12 cellular contexts compared by ENCODE assay signal in genomic region chr1:13756557-13757315, GRCh38. TPM values are rescaled to one million over a fixed set of nuclear protein-coding genes. Genes with fewer than 3 reads are reported as not detected.
DNase-seq lines count a peak whose midpoint lies in the region; ATAC-seq, FAIRE-seq and TF ChIP-seq lines count a peak whose summit lies in the region.
"Had no signal": no experiment of that assay in that cellular context is flagged by ENCODE, and none has a peak within 500 bp of the region (broad histone marks: within the 10 kb centered on the region; RNA-seq: fewer than 3 reads in every experiment).

No MANE protein-coding gene starts in this region.

- H3K4me1 Mint-ChIP-seq in MCF 10A (ENCODE audit: insufficient read depth, unreplicated experiment), result peaks cover 51% of the 10 kb centered on the region
- H3K4me1 Mint-ChIP-seq in T-helper 17 cell, result peaks cover 58% of the 10 kb centered on the region
- peaks cover 52% of the 10 kb centered on the region for H3K4me1 Mint-ChIP-seq in type B pancreatic cell (ENCODE audit: unreplicated experiment)

- BruUV-seq in MCF 10A (replicated peaks; lab: Mats Ljungman, UMichigan), result no TSS peak

- H3K4me1 ChIP-seq in breast epithelium (peaks cover 0 to 12% of the 10 kb centered on the region in 2 donors), lower lobe of right lung (peaks cover 88% of the 10 kb centered on the region)

- FAIRE-seq in RCC 7860 (lab: Jason Lieb, UNC), result no peak

- WGBS in lower leg skin, 2 donors, result 58% methylated on average over 4 of the region's 4 CpGs

- intact Hi-C loops in breast epithelium (cut with DNase I; ENCODE audit: low total_unique reads) (no loop called here), MCF 10A (cut with micrococcal nuclease) (no loop called here), lower lobe of right lung (cut with DNase I) (no loop called here), lower leg skin (cut with DNase I; ENCODE audit: low total_unique reads) (no loop called here)

- POLR2A ChIA-PET in MCF 10A (lab: Yijun Ruan, JAX), result interaction anchor here (0.6 to 3.6 kb wide), 7 partner anchors 7 to 765 kb away, joined by 3 to 17 read pairs (median 3); no protein-coding TSS in a partner anchor

- ATAC-seq in T-helper 17 cell, result no peak
- ATAC-seq in lower lobe of right lung, result peak in 1 of 2 donors; percentile 25
- ATAC-seq: sciatic nerve had no signal

- H3K27ac Mint-ChIP-seq in MCF 10A (ENCODE audit: low read depth, unreplicated experiment) (no peak overlapping the region), T-helper 17 cell (no peak overlapping the region), type B pancreatic cell (peak overlapping the region; percentile 70)
- H3K27ac Mint-ChIP-seq: T-helper 1 cell treated with Interleukin-12 subunit alpha and Interleukin-12 subunit beta and Interleukin-4 antibody, amounts not matched to agents 30 μg/mL and 1 μg/mL, for 36 hours had no signal

- TF ChIP-seq POLR2A in breast epithelium (IDR thresholded peaks at IDR 0.05) (no peak), lower leg skin (IDR thresholded peaks at IDR 0.05) (no peak)

- H3K4me3 ChIP-seq in breast epithelium (no peak overlapping the region), lower lobe of right lung (no peak overlapping the region), lower leg skin (ENCODE audit: low read depth, poor library complexity, severe bottlenecking) (no peak overlapping the region)
- H3K4me3 ChIP-seq: lung had no signal

- H3K27ac ChIP-seq in breast epithelium (peak overlapping the region; percentile 39 to 78), lower lobe of right lung (peak overlapping the region; percentile 31)

- DNase-seq in breast epithelium (ENCODE audit: low spot score in 2 of 2), result no peak
- DNase-seq in MCF 10A (ENCODE audit: unreplicated experiment), result no peak
- DNase-seq in T-helper 17 cell, result no peak
- DNase-seq in lower lobe of right lung, result no peak
- no peak for DNase-seq in type B pancreatic cell (ENCODE audit: extremely low spot score, unreplicated experiment)
- DNase-seq in RCC 7860 (ENCODE audit: low spot score), result no peak
- no peak for DNase-seq in midbrain (lab: John Stamatoyannopoulos, UW)
- no peak for DNase-seq in lower leg skin (ENCODE audit: low spot score in 2 of 2)
- DNase-seq: NCI-H1092 had no signal

- H3K4me3 Mint-ChIP-seq in MCF 10A (ENCODE audit: unreplicated experiment) (no peak overlapping the region), T-helper 17 cell (peak overlapping the region; percentile 28), type B pancreatic cell (no peak overlapping the region)
- H3K4me3 Mint-ChIP-seq: T-helper 1 cell treated with Interleukin-12 subunit alpha and Interleukin-12 subunit beta and Interleukin-4 antibody, amounts not matched to agents 30 μg/mL and 1 μg/mL, for 36 hours had no signal

- H3K9me3 Mint-ChIP-seq in MCF 10A (ENCODE audit: unreplicated experiment) (no peaks in the 10 kb centered on the region), type B pancreatic cell (no peaks in the 10 kb centered on the region)
- H3K9me3 Mint-ChIP-seq: T-helper 1 cell treated with Interleukin-12 subunit alpha and Interleukin-12 subunit beta and Interleukin-4 antibody, amounts not matched to agents 30 μg/mL and 1 μg/mL, for 36 hours had no signal

- H3K27me3 ChIP-seq in breast epithelium (no peaks in the 10 kb centered on the region), lower lobe of right lung (ENCODE audit: low read depth) (no peaks in the 10 kb centered on the region)

- H3K9me3 ChIP-seq in breast epithelium (no peaks in the 10 kb centered on the region), T-helper 17 cell (ENCODE audit: control insufficient read depth, low read length, poor library complexity, severe bottlenecking) (no peaks in the 10 kb centered on the region), lower lobe of right lung (no peaks in the 10 kb centered on the region)

- TF ChIP-seq CTCF in breast epithelium (IDR thresholded peaks at IDR 0.05) (no peak), MCF 10A (IDR thresholded peaks at IDR 0.05; ENCODE audit: unreplicated experiment) (no peak), lower lobe of right lung (IDR thresholded peaks at IDR 0.05) (no peak), type B pancreatic cell (conservative IDR thresholded peaks at IDR 0.05) (no peak), lower leg skin (IDR thresholded peaks at IDR 0.05) (no peak)

- no peaks in the 10 kb centered on the region for H3K36me3 Mint-ChIP-seq in MCF 10A (ENCODE audit: insufficient read depth, unreplicated experiment)
- H3K36me3 Mint-ChIP-seq in T-helper 17 cell (ENCODE audit: low read depth), result peaks cover 6% of the 10 kb centered on the region
- peaks cover 10% of the 10 kb centered on the region for H3K36me3 Mint-ChIP-seq in type B pancreatic cell

- H3K36me3 ChIP-seq in breast epithelium, result no peaks in the 10 kb centered on the region
- peaks cover 4% of the 10 kb centered on the region for H3K36me3 ChIP-seq in lower lobe of right lung

- no peaks in the 10 kb centered on the region for H3K27me3 Mint-ChIP-seq in MCF 10A (ENCODE audit: insufficient read depth, unreplicated experiment)
- H3K27me3 Mint-ChIP-seq in T-helper 17 cell, result no peaks in the 10 kb centered on the region
- H3K27me3 Mint-ChIP-seq in type B pancreatic cell, result no peaks in the 10 kb centered on the region

- CTCF ChIA-PET in MCF 10A (lab: Yijun Ruan, JAX), result interaction anchor here (0.6 to 0.7 kb wide), 2 partner anchors 84 to 364 kb away, joined by 4 read pairs; no protein-coding TSS in a partner anchor

RNA-seq across cellular contexts. Expression of gene PRDM2, which starts 56.7 kb away (rescaled TPM):
- 10 to 100 TPM; 45.6 to 57.1 (median 47.2) TPM for total RNA-seq in breast epithelium
- 26.6 and 31.7 TPM in 2 replicates for total RNA-seq in MCF 10A (2022)
- 100 to 1,000 TPM; 173 to 181 TPM for total RNA-seq in T-helper 17 cell
- total RNA-seq in lower lobe of right lung, result 50.6 TPM
- 41.4 and 44.6 TPM in 2 replicates for total RNA-seq in type B pancreatic cell (ENCODE audit: low replicate concordance)
- 10 to 100 TPM; 34.7 to 69.9 (median 41.8) TPM for total RNA-seq in lower leg skin
